ENCODE assay signal across 8 cellular contexts in genomic region chr10:100969175-100970075, GRCh38. TPM values are rescaled to one million over a fixed set of nuclear protein-coding genes. Genes with fewer than 3 reads are reported as not detected.
A peak's percentile ranks its signal among the peaks of the same experiment; 100 is the strongest.
DNase-seq lines count a peak whose midpoint lies in the region; ATAC-seq, FAIRE-seq and TF ChIP-seq lines count a peak whose summit lies in the region.

Gene SEMA4G, plus strand, starts transcription at chr10:100969504. Its CDS starts 3,409 bp downstream, at chr10:100972913.

- intact Hi-C loops in K562 (cut with micrococcal nuclease): no loop called here

- peak; percentile 95 for ATAC-seq in K562
- no peak for ATAC-seq in GM21737 (IDR thresholded peaks at IDR 0.05; ENCODE audit: unreplicated experiment)
- ATAC-seq in HG03469 (IDR thresholded peaks at IDR 0.05; ENCODE audit: unreplicated experiment): no peak

- H3K9ac ChIP-seq in SK-N-MC (ENCODE audit: insufficient read length): peak within 1 kb of the TSS; percentile 45
- peak within 1 kb of the TSS; percentile 57 to 89 for H3K9ac ChIP-seq in K562 (ENCODE audit: insufficient read depth in 1 of 2, low read depth in 2 of 2, low read length in 2 of 2)
- H3K9ac ChIP-seq in iPS-20b (ENCODE audit: low read depth, low read length): peak within 1 kb of the TSS; percentile 33; the same call in 1 of the 2 replicates

- POLR2A ChIA-PET in HEK293 (lab: Yijun Ruan, JAX) (interaction anchor here (0.7 to 1.2 kb wide), 3 partner anchors 15 to 428 kb away, joined by 3 read pairs; no protein-coding TSS in a partner anchor), K562 (lab: Yijun Ruan, JAX) (interaction anchor here (1.1 kb wide), 1 partner anchor 11 kb away, joined by 4 read pairs; no protein-coding TSS in a partner anchor)

- peak; percentile 75 for DNase-seq in DMS53 (lab: John Stamatoyannopoulos, UW)
- DNase-seq in SK-N-MC (ENCODE audit: low read depth, low spot score): no peak
- peak; percentile 66 to 84 (median 80) for DNase-seq in K562 (ENCODE audit: extremely low read depth in 1 of 4, low spot score in 3 of 4)
- peak; percentile 50 for DNase-seq in small intestine

- TF ChIP-seq POLR2A in K562 (conservative IDR thresholded peaks at IDR 0.05): no peak

- no TSS peak for BruUV-seq in K562 (replicated peaks; lab: Mats Ljungman, UMichigan)

- TF ChIP-seq CTCF in HEK293 (tag by site-specific recombination; IDR thresholded peaks at IDR 0.05) (peak; percentile 84), K562 (IDR thresholded peaks at IDR 0.05 in 2 of 3, conservative IDR thresholded peaks at IDR 0.05 in 1 of 3; ENCODE audit: insufficient read depth in 2 of 3, low read depth in 1 of 3, low read length in 3 of 3) (peak; percentile 57 to 71 (median 67))

- TF ChIP-seq RAD21 in K562 (CRISPR knock-in tag; conservative IDR thresholded peaks at IDR 0.05 in 1 of 2, IDR thresholded peaks at IDR 0.05 in 1 of 2): peak in 1 of 2 experiments; percentile 31; a peak in 3 of 4 replicates

- no peaks in the 10 kb centered on the region for H3K27me3 ChIP-seq in K562 (ENCODE audit: control insufficient read depth in 2 of 2, insufficient read depth in 2 of 2, low read length in 2 of 2)
- peaks cover 13% of the 10 kb centered on the region for H3K27me3 ChIP-seq in iPS-20b (ENCODE audit: insufficient read depth, low read length)
- H3K27me3 ChIP-seq in small intestine (ENCODE audit: control insufficient read depth in 2 of 2, insufficient read depth in 2 of 2, low read length in 2 of 2): no peaks in the 10 kb centered on the region

- H4K20me1 ChIP-seq in K562 (replicated peaks; ENCODE audit: control insufficient read depth, insufficient read depth, low read length): no peaks in the 10 kb centered on the region

- no peak within 1 kb of the TSS; the same call in 1 of the 2 replicates for H3K27ac ChIP-seq in HEK293 (ENCODE audit: extremely low read depth, low read depth, low read length)
- no peak within 1 kb of the TSS for H3K27ac ChIP-seq in SK-N-MC
- no peak within 1 kb of the TSS for H3K27ac ChIP-seq in K562 (ENCODE audit: extremely low read depth, low read depth, low read length)
- no peak within 1 kb of the TSS for H3K27ac ChIP-seq in iPS-20b (ENCODE audit: low read length)
- peak within 1 kb of the TSS; percentile 84 to 87 for H3K27ac ChIP-seq in small intestine (ENCODE audit: low read depth in 1 of 2, low read length in 1 of 2)

- in situ Hi-C loops in K562 (cut with MboI): no loop called here

- H3K4me3 ChIP-seq in HEK293 (ENCODE audit: low read depth, low read length) (peak within 1 kb of the TSS; percentile 53), SK-N-MC (peak within 1 kb of the TSS; percentile 76), K562 (peak within 1 kb of the TSS; percentile 52), iPS-20b (ENCODE audit: low read length) (peak within 1 kb of the TSS; percentile 78), small intestine (ENCODE audit: low read depth in 1 of 2, low read length in 2 of 2) (peak within 1 kb of the TSS; percentile 65 to 94)

- no peaks in the 10 kb centered on the region for H3K79me2 ChIP-seq in K562 (ENCODE audit: control insufficient read depth, insufficient read depth, low read length)

- WGBS in K562 (ENCODE audit: insufficient coverage, low coverage, missing lambda C conversion rate): 1% methylated on average over 46 of the region's 71 CpGs
- 0 to 2% (median 2%) methylated on average over 43 to 71 of the region's 71 CpGs for WGBS in small intestine, 3 donors

- H3K36me3 ChIP-seq in HEK293 (ENCODE audit: control insufficient read depth in 2 of 2, insufficient read depth in 1 of 2, low read length in 2 of 2): peaks cover 11 to 13% of the 10 kb centered on the region in 2 experiments; a peak in 2 of 3 replicates
- no peaks in the 10 kb centered on the region for H3K36me3 ChIP-seq in SK-N-MC (ENCODE audit: insufficient read depth, low read length)
- H3K36me3 ChIP-seq in K562 (ENCODE audit: control insufficient read depth, insufficient read depth, low read length): peaks cover 4% of the 10 kb centered on the region; the same call in 1 of the 3 replicates
- peaks cover 5% of the 10 kb centered on the region for H3K36me3 ChIP-seq in iPS-20b (ENCODE audit: insufficient read depth, low read depth, low read length)
- H3K36me3 ChIP-seq in small intestine (ENCODE audit: control insufficient read depth in 2 of 2, insufficient read depth in 2 of 2, low read length in 2 of 2): peaks cover 0 to 6% of the 10 kb centered on the region in 2 donors

- peak within 1 kb of the TSS; percentile 87 for H3K4me2 ChIP-seq in K562 (ENCODE audit: insufficient read depth, low read length)

- CTCF ChIA-PET in HEK293 (lab: Yijun Ruan, JAX): interaction anchor here (0.6 to 1.5 kb wide), 8 partner anchors 12 to 1088 kb away, joined by 3 to 21 read pairs (median 3); no protein-coding TSS in a partner anchor
- CTCF ChIA-PET in K562 (lab: Yijun Ruan, JAX; ENCODE audit: low intra/inter-chr PET ratio): no interaction called here

- TF ChIP-seq EP300 in K562 (IDR thresholded peaks at IDR 0.05; ENCODE audit: low read length): no peak

- H3K4me1 ChIP-seq in HEK293 (ENCODE audit: control insufficient read depth, insufficient read depth, low read length) (no peaks in the 10 kb centered on the region), K562 (replicated peaks in 1 of 2; ENCODE audit: control insufficient read depth in 2 of 2, insufficient read depth in 2 of 2, low read length in 2 of 2) (peaks cover 12 to 14% of the 10 kb centered on the region in 2 experiments), iPS-20b (ENCODE audit: insufficient read depth, low read length) (no peaks in the 10 kb centered on the region), small intestine (ENCODE audit: control insufficient read depth in 2 of 2, insufficient read depth in 1 of 2, low read depth in 1 of 2, low read length in 1 of 2) (peaks cover 0 to 5% of the 10 kb centered on the region in 2 donors)

- no peaks in the 10 kb centered on the region for H3K9me1 ChIP-seq in K562 (ENCODE audit: control insufficient read depth, insufficient read depth, low read length)

- no peak for FAIRE-seq in K562 (lab: Jason Lieb, UNC)
- FAIRE-seq in small intestine (lab: Jason Lieb, UNC): no peak

- H3K9me3 ChIP-seq in HEK293 (ENCODE audit: control insufficient read depth, insufficient read depth, low read depth, low read length): no peaks in the 10 kb centered on the region
- no peaks in the 10 kb centered on the region for H3K9me3 ChIP-seq in SK-N-MC (ENCODE audit: low read depth, low read length)
- H3K9me3 ChIP-seq in K562 (replicated peaks; ENCODE audit: control insufficient read depth, insufficient read depth, low read depth, low read length): no peaks in the 10 kb centered on the region
- no peaks in the 10 kb centered on the region for H3K9me3 ChIP-seq in iPS-20b (ENCODE audit: insufficient read depth, low read depth, low read length)
- H3K9me3 ChIP-seq in small intestine (ENCODE audit: control insufficient read depth, low read depth): no peaks in the 10 kb centered on the region

- H2AFZ ChIP-seq in K562 (ENCODE audit: low read depth, low read length): peak within 1 kb of the TSS; percentile 97

TF ChIP-seq in HEK293, 187 proteins besides CTCF, POLR2A, EP300 and RAD21 (continues in another document):
- peak; percentile 56 for TF ChIP-seq SP3 (tag by site-specific recombination; IDR thresholded peaks at IDR 0.05)
- peak; percentile 48 for TF ChIP-seq ZBTB26 (tag by site-specific recombination; optimal IDR thresholded peaks at IDR 0.05)
- TF ChIP-seq ZNF2 (tag by site-specific recombination; IDR thresholded peaks at IDR 0.05): peak; percentile 37; the same call in 1 of the 2 replicates

TF ChIP-seq in K562, 482 proteins besides CTCF, POLR2A, EP300 and RAD21 (continues in another document):
- TF ChIP-seq CREB3L1 (IDR thresholded peaks at IDR 0.05; ENCODE audit: borderline replicate concordance, low read depth): peak; percentile 47; the same call in 1 of the 2 replicates

RNA-seq across cellular contexts. Expression of gene SEMA4G, which starts in this region (rescaled TPM):
- 25.4 and 47.7 TPM in 2 replicates for total RNA-seq in K562 (2011; cell fraction: chromatin; rRNA removed; ENCODE audit: low replicate concordance)
- total RNA-seq in K562 (2011; cell fraction: nucleolus; rRNA removed): 20.2 and 21.7 TPM in 2 replicates
- 27.2 and 39.2 TPM in 2 replicates for total RNA-seq in K562 (2011; cell fraction: nucleoplasm; rRNA removed)
- 1.7 and 1.9 TPM in 2 replicates for total RNA-seq in K562 (2014; rRNA removed)
- total RNA-seq in K562 (2014; rRNA removed; fragmentation: Illumina TruSeq; extraction: Trizol): 1.3 and 1.5 TPM in 2 replicates
- 0.40 and 0.83 TPM in 2 replicates for total RNA-seq in K562 (2015; rRNA removed; fragmentation: Illumina TruSeq; extraction: Trizol)
- 4.1 and 4.2 TPM in 2 replicates for total RNA-seq in K562 (2021)
- 5.7 and 11.0 TPM in 2 replicates for polyA plus RNA-seq in K562 (2011; rRNA removed)
- polyA plus RNA-seq in K562 (2011; cell fraction: cytosol; rRNA removed): 9.6 and 12.7 TPM in 2 replicates
- polyA plus RNA-seq in K562 (2011; cell fraction: nucleus; rRNA removed): 27.9 and 42.5 TPM in 2 replicates
- 3.1 and 3.8 TPM in 2 replicates for polyA plus RNA-seq in K562 (2012)
- 6.6 and 7.8 TPM in 2 replicates for polyA plus RNA-seq in K562 (2014; fragmentation: Illumina TruSeq; extraction: Trizol)
- polyA plus RNA-seq in K562 (2014; fragmentation: Nextera tagmentation; extraction: Ambion mirVana): 1 to 10 TPM; 1.2 to 1.8 TPM
- 3.9 and 4.2 TPM in 2 replicates for polyA plus RNA-seq in K562 (2014; rRNA removed)
- 5.3 and 6.2 TPM in 2 replicates for polyA minus RNA-seq in K562 (2011; rRNA and poly(A)+ RNA removed)
- 4.7 and 4.8 TPM in 2 replicates for polyA minus RNA-seq in K562 (2011; cell fraction: cytosol; rRNA and poly(A)+ RNA removed)
- polyA minus RNA-seq in K562 (2011; cell fraction: nucleus; rRNA and poly(A)+ RNA removed): 5.0 and 5.2 TPM in 2 replicates
- 100 to 1,000 TPM in 1 of 3 donors, 10 to 100 TPM in 2; 44.9 to 147 (median 61.1) TPM for polyA plus RNA-seq in small intestine

Comparison
In these comparisons a context has a peak if more than half of its experiments do, and no peak if none do; other contexts are left out.
1. H3K27ac ChIP-seq: peak in small intestine (2 of 2); none in HEK293 (single experiment), SK-N-MC (single experiment), K562 (single experiment) and iPS-20b (single experiment).
2. Peak in every context shown above with its lines, with median percentiles within 50 percentile points of each other: H3K4me3 ChIP-seq and H3K9ac ChIP-seq.